20 cellular contexts compared by ENCODE assay signal in the genomic region with DNA sequence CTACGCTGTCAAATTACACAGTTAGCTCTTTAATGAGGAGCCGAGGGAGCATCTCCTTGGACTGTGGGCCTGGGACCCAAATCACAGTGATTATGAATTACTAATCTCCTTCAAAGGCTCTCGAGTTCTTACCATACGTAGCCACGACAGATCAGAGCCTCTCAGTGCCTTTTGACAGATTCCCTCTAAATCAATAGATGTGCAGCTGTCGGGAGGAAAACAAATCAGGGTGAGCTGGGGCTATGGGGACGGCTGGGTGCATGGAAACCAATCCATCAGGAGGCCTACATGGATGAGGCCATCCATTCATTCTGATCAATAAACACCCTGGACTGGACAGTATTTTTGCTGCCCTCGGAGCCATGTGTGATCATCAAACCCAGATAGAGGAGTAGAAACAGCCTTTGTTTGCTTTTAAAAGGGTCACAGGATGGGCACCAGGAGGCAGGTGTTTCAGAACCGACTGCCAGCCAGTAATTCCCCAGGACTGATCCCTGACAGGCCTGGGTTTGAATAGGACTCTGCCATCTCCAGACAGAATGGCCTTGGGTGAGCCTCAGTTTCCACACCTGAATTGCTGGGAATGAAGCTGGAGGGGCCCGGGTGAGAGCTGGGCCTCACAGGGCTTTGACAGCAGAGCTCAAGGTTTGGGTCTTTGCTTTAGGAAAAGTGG.
DNase-seq lines count a peak whose midpoint lies in the region; ATAC-seq and TF ChIP-seq lines count a peak whose summit lies in the region.
"Had no signal": no experiment of that assay in that cellular context is flagged by ENCODE, and none has a peak within 500 bp of the region (broad histone marks: within the 10 kb centered on the region; RNA-seq: fewer than 3 reads in every experiment).

No MANE protein-coding gene starts in this region.

- H3K9me3 ChIP-seq in effector memory CD4-positive, alpha-beta T cell (ENCODE audit: control insufficient read depth, low read length): no peaks in the 10 kb centered on the region
- H3K9me3 ChIP-seq: mucosa of descending colon, ovary, Peyer's patch, upper lobe of left lung had no signal

- peaks cover 28% of the 10 kb centered on the region for H3K4me1 ChIP-seq in effector memory CD4-positive, alpha-beta T cell (ENCODE audit: control insufficient read depth, insufficient read depth, low read length, poor library complexity, severe bottlenecking)

- CTCF ChIA-PET in HEK293T (lab: Yijun Ruan, JAX): no interaction called here

- peak overlapping the region; percentile 43 for H3K27ac ChIP-seq in effector memory CD4-positive, alpha-beta T cell (ENCODE audit: insufficient read depth, low read length, poor library complexity, severe bottlenecking)
- H3K27ac ChIP-seq: 22Rv1, ovary, Peyer's patch had no signal

- H3K27me3 ChIP-seq in effector memory CD4-positive, alpha-beta T cell (replicated peaks; ENCODE audit: control insufficient read depth, insufficient read depth, low read length, poor library complexity, severe bottlenecking): no peaks in the 10 kb centered on the region
- H3K27me3 ChIP-seq: ovary, Peyer's patch, upper lobe of left lung had no signal

- DNase-seq in NCI-H2227 (lab: John Stamatoyannopoulos, UW; ENCODE audit: unreplicated experiment) (peak; percentile 19), NCI-H2227 treated with DMSO at 0.1 percent for 48 hours (lab: John Stamatoyannopoulos, UW) (no peak), NCI-H69 (lab: John Stamatoyannopoulos, UW) (peak; percentile 1), retina (peak; percentile 65), DMS114 treated with DMSO at 0.1 percent for 48 hours (lab: John Stamatoyannopoulos, UW; ENCODE audit: unreplicated experiment) (no peak), HEK293T (ENCODE audit: extremely low spot score) (no peak)
- DNase-seq in effector memory CD4-positive, alpha-beta T cell: no peak
- DNase-seq: activated B cell treated with CpG ODN at 0.5 μM for 24 hours; C1 segment of cervical spinal cord; DMS53; effector CD4-positive, alpha-beta T cell; H9; NCI-H187 treated with DMSO at 0.1 percent for 48 hours; NCI-H748 treated with DMSO at 0.1 percent for 48 hours; Peyer's patch had no signal

- POLR2A ChIA-PET in HEK293T (lab: Yijun Ruan, JAX): no interaction called here

- no peak for ATAC-seq in HG03175 (IDR thresholded peaks at IDR 0.05; ENCODE audit: unreplicated experiment)

- H3K4me3 ChIP-seq in effector memory CD4-positive, alpha-beta T cell (ENCODE audit: insufficient read depth, low read depth, low read length, poor library complexity, severe bottlenecking): no peak overlapping the region
- H3K4me3 ChIP-seq: mucosa of descending colon, ovary, Peyer's patch, upper lobe of left lung had no signal

- no peaks in the 10 kb centered on the region for H3K36me3 ChIP-seq in effector memory CD4-positive, alpha-beta T cell (ENCODE audit: control insufficient read depth, insufficient read depth, low read length)
- H3K36me3 ChIP-seq: ovary, Peyer's patch, upper lobe of left lung had no signal

TF ChIP-seq in HEK293T, 16 proteins besides CTCF, POLR2A, EP300 and RAD21:
- TF ChIP-seq, protein P1, sequence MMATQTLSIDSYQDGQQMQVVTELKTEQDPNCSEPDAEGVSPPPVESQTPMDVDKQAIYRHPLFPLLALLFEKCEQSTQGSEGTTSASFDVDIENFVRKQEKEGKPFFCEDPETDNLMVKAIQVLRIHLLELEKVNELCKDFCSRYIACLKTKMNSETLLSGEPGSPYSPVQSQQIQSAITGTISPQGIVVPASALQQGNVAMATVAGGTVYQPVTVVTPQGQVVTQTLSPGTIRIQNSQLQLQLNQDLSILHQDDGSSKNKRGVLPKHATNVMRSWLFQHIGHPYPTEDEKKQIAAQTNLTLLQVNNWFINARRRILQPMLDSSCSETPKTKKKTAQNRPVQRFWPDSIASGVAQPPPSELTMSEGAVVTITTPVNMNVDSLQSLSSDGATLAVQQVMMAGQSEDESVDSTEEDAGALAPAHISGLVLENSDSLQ (IDR thresholded peaks at IDR 0.05): no peak
- TF ChIP-seq CTBP1 (IDR thresholded peaks at IDR 0.05; ENCODE audit: borderline replicate concordance) (no peak), BHLHE40 (IDR thresholded peaks at IDR 0.05; ENCODE audit: borderline replicate concordance) (no peak)

Comparison
In these comparisons a context has a peak if more than half of its experiments do, and no peak if none do; other contexts are left out.
1. DNase-seq: peak in NCI-H2227 (single experiment), NCI-H69 (single experiment) and retina (single experiment); none in NCI-H2227 treated with DMSO at 0.1 percent for 48 hours (single experiment), effector memory CD4-positive, alpha-beta T cell (0 of 3), DMS114 treated with DMSO at 0.1 percent for 48 hours (single experiment) and HEK293T (single experiment).